In the genomic region with DNA sequence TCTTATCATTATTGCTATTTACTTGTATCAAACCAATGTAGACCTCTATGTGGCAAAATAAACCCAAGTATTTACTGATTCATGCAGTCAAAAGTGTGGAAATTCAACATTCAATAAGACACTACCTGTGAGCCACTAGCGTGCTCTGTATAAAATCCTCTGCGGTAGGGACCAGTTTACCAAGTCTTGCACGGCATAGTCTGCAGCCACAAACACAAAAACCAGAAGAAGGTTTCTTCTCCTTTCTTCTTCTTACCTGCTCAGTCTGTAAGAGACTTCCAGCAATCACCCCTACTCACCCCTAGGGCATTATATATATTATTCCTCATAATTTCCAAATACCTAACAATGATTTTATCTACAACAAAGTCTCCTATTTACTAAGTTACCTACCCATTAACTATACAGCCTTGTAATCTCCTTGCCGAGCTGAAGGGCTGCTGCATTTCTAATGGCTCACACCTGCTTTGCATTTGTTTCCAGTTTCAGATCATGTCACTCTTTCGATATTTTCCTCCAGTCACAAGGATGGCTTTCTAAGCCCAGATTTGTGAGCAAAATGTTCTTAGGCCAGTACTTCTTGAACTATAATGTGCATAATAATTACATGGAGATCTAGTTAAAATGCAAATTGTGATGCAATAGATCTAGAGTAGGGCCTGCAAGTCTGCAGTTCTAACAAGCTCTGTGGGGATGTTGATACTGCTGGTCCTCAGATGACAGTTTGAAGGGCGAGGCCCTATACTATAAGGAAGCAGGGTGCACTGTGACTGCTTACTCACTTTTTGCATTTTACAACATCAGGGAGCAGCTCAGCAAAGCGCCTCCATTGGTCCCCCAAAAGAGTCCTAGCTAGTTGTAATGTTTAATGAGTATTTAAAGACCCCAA, we compare ENCODE assay signal across 11 cellular contexts.
DNase-seq lines count a peak whose midpoint lies in the region; ATAC-seq and TF ChIP-seq lines count a peak whose summit lies in the region.
"Had no signal": no experiment of that assay in that cellular context is flagged by ENCODE, and none has a peak within 500 bp of the region (broad histone marks: within the 10 kb centered on the region; RNA-seq: fewer than 3 reads in every experiment).

No MANE protein-coding gene starts in this region.

- no peaks in the 10 kb centered on the region for H4K20me1 ChIP-seq in GM23248 (ENCODE audit: insufficient read depth)

- 36% methylated on average over 3 of the region's 7 CpGs for WGBS in right lobe of liver (ENCODE audit: insufficient coverage, low coverage, low lambda C conversion rate, missing lambda C conversion rate)
- 69 to 78% methylated on average over 7 of the region's 7 CpGs for WGBS in GM23248 (ENCODE audit: low coverage in 1 of 2, low lambda C conversion rate in 2 of 2, missing lambda C conversion rate in 2 of 2), 2 experiments

- no peaks in the 10 kb centered on the region for H3K9me3 ChIP-seq in WERI-Rb-1 (ENCODE audit: severe bottlenecking)
- H3K9me3 ChIP-seq in right lobe of liver = no peaks in the 10 kb centered on the region
- no peaks in the 10 kb centered on the region for H3K9me3 ChIP-seq in GM23248 (ENCODE audit: low read depth)
- H3K9me3 ChIP-seq: body of pancreas, esophagus squamous epithelium, pancreas had no signal

- H3K9ac ChIP-seq in GM23248 = no peak overlapping the region

- no peaks in the 10 kb centered on the region for H3K36me3 ChIP-seq in WERI-Rb-1
- no peaks in the 10 kb centered on the region for H3K36me3 ChIP-seq in right lobe of liver
- H3K36me3 ChIP-seq in GM23248 (ENCODE audit: low read depth) = no peaks in the 10 kb centered on the region
- H3K36me3 ChIP-seq: esophagus squamous epithelium, pancreas had no signal

- no peaks in the 10 kb centered on the region for H3K4me1 ChIP-seq in right lobe of liver
- H3K4me1 ChIP-seq in GM23248 (ENCODE audit: insufficient read depth) = 0 out of 2 replicates have a peak, but pooled peaks cover 4% of the 10 kb centered on the region

- in situ Hi-C loops in GM23248 (cut with MboI) = no loop called here

- intact Hi-C loops in right lobe of liver (cut with DNase I) = no loop called here

- no peaks in the 10 kb centered on the region for H3K9me2 ChIP-seq in GM23248 (ENCODE audit: insufficient read depth)

- H3K79me2 ChIP-seq in GM23248 (ENCODE audit: insufficient read depth) = no peaks in the 10 kb centered on the region

- peak; percentile 98 for ATAC-seq in GM18499 (IDR thresholded peaks at IDR 0.05; ENCODE audit: insufficient read depth, unreplicated experiment)
- peak; percentile 94 for ATAC-seq in HG02981 (IDR thresholded peaks at IDR 0.05; ENCODE audit: unreplicated experiment)
- no peak for ATAC-seq in right lobe of liver
- ATAC-seq: body of pancreas had no signal

- TF ChIP-seq CTCF in GM20000 (IDR thresholded peaks at IDR 0.05; ENCODE audit: extremely low read depth, missing control alignments) = no peak
- TF ChIP-seq CTCF in WERI-Rb-1 (IDR thresholded peaks at IDR 0.05; ENCODE audit: low read depth, low read length) = no peak
- TF ChIP-seq CTCF in right lobe of liver (IDR thresholded peaks at IDR 0.05) = no peak

- H3K4me3 ChIP-seq in WERI-Rb-1 (ENCODE audit: low read depth, low read length) (no peak overlapping the region), right lobe of liver (no peak overlapping the region), GM23248 (no peak overlapping the region)
- H3K4me3 ChIP-seq: body of pancreas, esophagus squamous epithelium, pancreas had no signal

- H3K27me3 ChIP-seq in WERI-Rb-1 (ENCODE audit: insufficient read depth, low read depth, severe bottlenecking) = no peaks in the 10 kb centered on the region
- H3K27me3 ChIP-seq in right lobe of liver = no peaks in the 10 kb centered on the region
- H3K27me3 ChIP-seq in GM23248 (replicated peaks; ENCODE audit: insufficient read depth) = no peaks in the 10 kb centered on the region
- H3K27me3 ChIP-seq: body of pancreas, esophagus squamous epithelium, pancreas had no signal

- H3F3A ChIP-seq in GM23248 (ENCODE audit: insufficient read depth) = peaks cover 4% of the 10 kb centered on the region; the same call in 1 of the 2 replicates

- H2AFZ ChIP-seq in GM23248 = no peak overlapping the region

- peak; percentile 9 for DNase-seq in GM20000 (ENCODE audit: low spot score)
- DNase-seq in NAMALWA (ENCODE audit: low spot score) = peak; percentile 9
- DNase-seq in WERI-Rb-1 = no peak
- no peak for DNase-seq in right lobe of liver
- DNase-seq in GM23248 = no peak
- no peak for DNase-seq in GM19240 (ENCODE audit: insufficient read length, low spot score)
- DNase-seq: body of pancreas, esophagus squamous epithelium, pancreas had no signal

- no peak for TF ChIP-seq POLR2A in right lobe of liver (IDR thresholded peaks at IDR 0.05)

- no peak overlapping the region for H3K4me2 ChIP-seq in GM23248 (ENCODE audit: unreplicated experiment)

- H3K27ac ChIP-seq in WERI-Rb-1 (no peak overlapping the region), right lobe of liver (no peak overlapping the region), GM23248 (no peak overlapping the region)
- H3K27ac ChIP-seq: esophagus squamous epithelium had no signal

Comparison
In these comparisons a context has a peak if more than half of its experiments do, and no peak if none do; other contexts are left out.
1. ATAC-seq: peak in GM18499 (single experiment) and HG02981 (single experiment); none in right lobe of liver (0 of 4).
2. DNase-seq: peak in GM20000 (single experiment) and NAMALWA (single experiment); none in WERI-Rb-1 (single experiment), right lobe of liver (0 of 3), GM23248 (single experiment) and GM19240 (single experiment).